Comparison of ENCODE assay signal across 8 cellular contexts in the genomic region with DNA sequence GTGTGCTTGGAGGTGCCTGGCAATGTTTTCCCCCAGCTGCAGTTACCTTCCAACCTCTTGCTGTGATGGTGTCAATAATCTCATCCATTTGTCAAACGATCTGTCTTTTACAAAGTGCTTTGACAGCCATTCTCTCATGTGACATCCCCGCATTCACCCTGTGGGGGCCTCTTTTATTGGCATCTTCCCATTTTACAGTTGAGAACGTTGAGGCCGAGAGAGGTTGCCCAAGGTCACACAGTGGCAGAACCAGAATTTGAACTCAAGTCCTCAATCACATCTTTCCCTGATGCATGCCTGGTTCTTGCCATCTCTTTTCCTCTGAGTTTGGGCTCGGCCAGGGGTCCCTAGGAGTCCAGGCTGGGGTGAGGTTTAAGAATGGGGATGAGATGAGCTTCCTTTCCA. TPM values are rescaled to one million over a fixed set of nuclear protein-coding genes. Genes with fewer than 3 reads are reported as not detected.
A peak's percentile ranks its signal among the peaks of the same experiment; 100 is the strongest.
DNase-seq lines count a peak whose midpoint lies in the region; ATAC-seq and TF ChIP-seq lines count a peak whose summit lies in the region.

No MANE protein-coding gene starts in this region.

- DNase-seq in HL-60 (ENCODE audit: low read depth in 1 of 2, low spot score in 1 of 2) (no peak), HCEC 1CT (no peak), NCI-H748 treated with DMSO at 0.1 percent for 48 hours (lab: John Stamatoyannopoulos, UW) (no peak), SW 1271 (lab: John Stamatoyannopoulos, UW) (no peak)
- DNase-seq in activated T-helper 1 cell treated with anti-CD3 and anti-CD28 coated beads, Interleukin-12 subunit alpha, Interleukin-12 subunit beta, Interleukin-2, Interleukin-4 antibody, amounts not matched to agents 30 ng/mL and 10 ng/mL and 1 ng/mL, durations not matched to agents 14 hours and 24 hours and 36 hours (ENCODE audit: low spot score) = no peak
- no peak for DNase-seq in stimulated activated naive B cell treated with anti-CD40 and anti-IgM and Interleukin-4, amounts not matched to agents 10 μg/mL and 1 μg/mL and 100 μg/mL, for 72 hours

- peak overlapping the region; percentile 72 for H3K27ac Mint-ChIP-seq in activated T-helper 1 cell treated with anti-CD3 and anti-CD28 coated beads, Interleukin-12 subunit alpha, Interleukin-12 subunit beta, Interleukin-2, Interleukin-4 antibody, amounts not matched to agents 30 ng/mL and 10 ng/mL and 1 ng/mL, durations not matched to agents 14 hours and 24 hours and 36 hours
- H3K27ac Mint-ChIP-seq in stimulated activated naive B cell treated with anti-CD40 and anti-IgM and Interleukin-4, amounts not matched to agents 10 μg/mL and 1 μg/mL and 100 μg/mL, for 72 hours = peak overlapping the region; percentile 92

- H3K36me3 Mint-ChIP-seq in activated T-helper 1 cell treated with anti-CD3 and anti-CD28 coated beads, Interleukin-12 subunit alpha, Interleukin-12 subunit beta, Interleukin-2, Interleukin-4 antibody, amounts not matched to agents 30 ng/mL and 10 ng/mL and 1 ng/mL, durations not matched to agents 14 hours and 24 hours and 36 hours (ENCODE audit: low read depth) = peaks cover 27% of the 10 kb centered on the region
- H3K36me3 Mint-ChIP-seq in stimulated activated naive B cell treated with anti-CD40 and anti-IgM and Interleukin-4, amounts not matched to agents 10 μg/mL and 1 μg/mL and 100 μg/mL, for 72 hours = peaks cover 32 to 50% of the 10 kb centered on the region in 2 donors

- H3K4me3 ChIP-seq in HL-60 (replicated peaks; ENCODE audit: insufficient read depth, low read length) (peak overlapping the region; percentile 85), iPS-18a (ENCODE audit: low read length) (peak overlapping the region; percentile 91)

- no peak for TF ChIP-seq CTCF in HL-60 (IDR thresholded peaks at IDR 0.05; ENCODE audit: insufficient read depth, low read length)

- H3K27me3 Mint-ChIP-seq in activated T-helper 1 cell treated with anti-CD3 and anti-CD28 coated beads, Interleukin-12 subunit alpha, Interleukin-12 subunit beta, Interleukin-2, Interleukin-4 antibody, amounts not matched to agents 30 ng/mL and 10 ng/mL and 1 ng/mL, durations not matched to agents 14 hours and 24 hours and 36 hours (ENCODE audit: insufficient read depth) = no peaks in the 10 kb centered on the region
- H3K27me3 Mint-ChIP-seq in stimulated activated naive B cell treated with anti-CD40 and anti-IgM and Interleukin-4, amounts not matched to agents 10 μg/mL and 1 μg/mL and 100 μg/mL, for 72 hours = no peaks in the 10 kb centered on the region

- peaks cover 6% of the 10 kb centered on the region for H3K9me3 ChIP-seq in iPS-18a (ENCODE audit: control insufficient read depth, low read depth, low read length)

- peaks cover 6% of the 10 kb centered on the region for H3K9me3 Mint-ChIP-seq in activated T-helper 1 cell treated with anti-CD3 and anti-CD28 coated beads, Interleukin-12 subunit alpha, Interleukin-12 subunit beta, Interleukin-2, Interleukin-4 antibody, amounts not matched to agents 30 ng/mL and 10 ng/mL and 1 ng/mL, durations not matched to agents 14 hours and 24 hours and 36 hours
- H3K9me3 Mint-ChIP-seq in stimulated activated naive B cell treated with anti-CD40 and anti-IgM and Interleukin-4, amounts not matched to agents 10 μg/mL and 1 μg/mL and 100 μg/mL, for 72 hours = peaks cover 0 to 5% of the 10 kb centered on the region in 2 donors

- H3K36me3 ChIP-seq in iPS-18a (ENCODE audit: control insufficient read depth, low read depth, low read length) = peaks cover 26% of the 10 kb centered on the region

- no peaks in the 10 kb centered on the region for H3K27me3 ChIP-seq in HL-60 (ENCODE audit: insufficient read depth, poor library complexity, severe bottlenecking)
- H3K27me3 ChIP-seq in iPS-18a (ENCODE audit: control insufficient read depth, insufficient read depth, low read length) = peaks cover 14% of the 10 kb centered on the region

- peaks cover 36% of the 10 kb centered on the region for H3K4me1 Mint-ChIP-seq in activated T-helper 1 cell treated with anti-CD3 and anti-CD28 coated beads, Interleukin-12 subunit alpha, Interleukin-12 subunit beta, Interleukin-2, Interleukin-4 antibody, amounts not matched to agents 30 ng/mL and 10 ng/mL and 1 ng/mL, durations not matched to agents 14 hours and 24 hours and 36 hours (ENCODE audit: low read depth)
- peaks cover 30 to 61% of the 10 kb centered on the region in 2 donors for H3K4me1 Mint-ChIP-seq in stimulated activated naive B cell treated with anti-CD40 and anti-IgM and Interleukin-4, amounts not matched to agents 10 μg/mL and 1 μg/mL and 100 μg/mL, for 72 hours

- peak overlapping the region; percentile 92 for H3K4me3 Mint-ChIP-seq in activated T-helper 1 cell treated with anti-CD3 and anti-CD28 coated beads, Interleukin-12 subunit alpha, Interleukin-12 subunit beta, Interleukin-2, Interleukin-4 antibody, amounts not matched to agents 30 ng/mL and 10 ng/mL and 1 ng/mL, durations not matched to agents 14 hours and 24 hours and 36 hours
- peak overlapping the region; percentile 96 to 97 for H3K4me3 Mint-ChIP-seq in stimulated activated naive B cell treated with anti-CD40 and anti-IgM and Interleukin-4, amounts not matched to agents 10 μg/mL and 1 μg/mL and 100 μg/mL, for 72 hours

- ATAC-seq in stimulated activated naive B cell treated with anti-CD40 and anti-IgM and Interleukin-4, amounts not matched to agents 10 μg/mL and 1 μg/mL and 100 μg/mL, for 72 hours (replicated peaks) = no peak
- no peak for ATAC-seq in HG03135 (IDR thresholded peaks at IDR 0.05; ENCODE audit: unreplicated experiment)

- intact Hi-C loops in activated T-helper 1 cell treated with anti-CD3 and anti-CD28 coated beads, Interleukin-12 subunit alpha, Interleukin-12 subunit beta, Interleukin-2, Interleukin-4 antibody, amounts not matched to agents 30 ng/mL and 10 ng/mL and 1 ng/mL, durations not matched to agents 14 hours and 24 hours and 36 hours (cut with micrococcal nuclease) = loop anchor here (10.0 kb wide), 1 partner anchor 680 kb away; the partner anchor contains the start of genes FBRS and PRR14

- no peak overlapping the region for H3K9ac ChIP-seq in iPS-18a (ENCODE audit: low read length)

- H3K27ac ChIP-seq in HL-60 (replicated peaks) (no peak overlapping the region), iPS-18a (ENCODE audit: low read length) (no peak overlapping the region)

- peaks cover 23% of the 10 kb centered on the region for H3K4me1 ChIP-seq in iPS-18a (ENCODE audit: control insufficient read depth, low read depth, low read length)

RNA-seq across cellular contexts. Expression of gene TAOK2, which starts 1.5 kb away (rescaled TPM):
- 38.5 and 39.7 TPM in 2 replicates for total RNA-seq in activated T-helper 1 cell treated with anti-CD3 and anti-CD28 coated beads, Interleukin-12 subunit alpha, Interleukin-12 subunit beta, Interleukin-2, Interleukin-4 antibody, amounts not matched to agents 30 ng/mL and 10 ng/mL and 1 ng/mL, durations not matched to agents 14 hours and 24 hours and 36 hours

RNA-seq across cellular contexts. Expression of gene TMEM219, which starts 13.3 kb away (rescaled TPM):
- 41.5 and 43.7 TPM in 2 replicates for total RNA-seq in activated T-helper 1 cell treated with anti-CD3 and anti-CD28 coated beads, Interleukin-12 subunit alpha, Interleukin-12 subunit beta, Interleukin-2, Interleukin-4 antibody, amounts not matched to agents 30 ng/mL and 10 ng/mL and 1 ng/mL, durations not matched to agents 14 hours and 24 hours and 36 hours

RNA-seq across cellular contexts. Expression of gene HIRIP3, which starts 20.3 kb away (rescaled TPM):
- total RNA-seq in activated T-helper 1 cell treated with anti-CD3 and anti-CD28 coated beads, Interleukin-12 subunit alpha, Interleukin-12 subunit beta, Interleukin-2, Interleukin-4 antibody, amounts not matched to agents 30 ng/mL and 10 ng/mL and 1 ng/mL, durations not matched to agents 14 hours and 24 hours and 36 hours = 48.8 and 50.1 TPM in 2 replicates

RNA-seq across cellular contexts. Expression of gene INO80E, which starts 20.9 kb away (rescaled TPM):
- 128 and 137 TPM in 2 replicates for total RNA-seq in activated T-helper 1 cell treated with anti-CD3 and anti-CD28 coated beads, Interleukin-12 subunit alpha, Interleukin-12 subunit beta, Interleukin-2, Interleukin-4 antibody, amounts not matched to agents 30 ng/mL and 10 ng/mL and 1 ng/mL, durations not matched to agents 14 hours and 24 hours and 36 hours

RNA-seq across cellular contexts. Expression of gene DOC2A, which starts 35.7 kb away (rescaled TPM):
- 2.0 and 2.3 TPM in 2 replicates for total RNA-seq in activated T-helper 1 cell treated with anti-CD3 and anti-CD28 coated beads, Interleukin-12 subunit alpha, Interleukin-12 subunit beta, Interleukin-2, Interleukin-4 antibody, amounts not matched to agents 30 ng/mL and 10 ng/mL and 1 ng/mL, durations not matched to agents 14 hours and 24 hours and 36 hours
